ENCODE assay signal across 12 cellular contexts in genomic region chr20:33518071-33518470, GRCh38. TPM values are rescaled to one million over a fixed set of nuclear protein-coding genes. Genes with fewer than 3 reads are reported as not detected.
DNase-seq lines count a peak whose midpoint lies in the region; TF ChIP-seq lines count a peak whose summit lies in the region.
"Had no signal": no experiment of that assay in that cellular context is flagged by ENCODE, and none has a peak within 500 bp of the region (broad histone marks: within the 10 kb centered on the region; RNA-seq: fewer than 3 reads in every experiment).

No MANE protein-coding gene starts in this region.

- no peaks in the 10 kb centered on the region for H3K4me1 ChIP-seq in uterus

- peak overlapping the region; percentile 44 for H3K4me3 Mint-ChIP-seq in HFFc6
- H3K4me3 Mint-ChIP-seq: activated CD4-positive, alpha-beta T cell treated with anti-CD3 and anti-CD28 coated beads, Interleukin-2, amount 10 ng/mL, durations not matched to agents 7 days and 5 days had no signal

- H3K27me3 Mint-ChIP-seq in HFFc6 (ENCODE audit: insufficient read depth): no peaks in the 10 kb centered on the region
- H3K27me3 Mint-ChIP-seq: activated CD4-positive, alpha-beta T cell treated with anti-CD3 and anti-CD28 coated beads, Interleukin-2, amount 10 ng/mL, durations not matched to agents 7 days and 5 days had no signal

- TF ChIP-seq POLR2A in uterus (IDR thresholded peaks at IDR 0.05): no peak

- H3K36me3 ChIP-seq in kidney epithelial cell (ENCODE audit: control insufficient read depth, insufficient read depth, low read length) (no peaks in the 10 kb centered on the region), uterus (no peaks in the 10 kb centered on the region)

- no peaks in the 10 kb centered on the region for H3K9me3 Mint-ChIP-seq in HFFc6
- H3K9me3 Mint-ChIP-seq: activated CD4-positive, alpha-beta T cell treated with anti-CD3 and anti-CD28 coated beads, Interleukin-2, amount 10 ng/mL, durations not matched to agents 7 days and 5 days had no signal

- intact Hi-C loops in uterus (cut with DNase I; ENCODE audit: low total_unique reads): no loop called here

- H3K27ac Mint-ChIP-seq in HFFc6: peak overlapping the region; percentile 76
- H3K27ac Mint-ChIP-seq: activated CD4-positive, alpha-beta T cell treated with anti-CD3 and anti-CD28 coated beads, Interleukin-2, amount 10 ng/mL, durations not matched to agents 7 days and 5 days had no signal

- H3K9me3 ChIP-seq in uterus: no peaks in the 10 kb centered on the region
- H3K9me3 ChIP-seq: BLaER1 treated with 17β-estradiol and CSF1 and Interleukin-3, amounts not matched to agents 10 nM and 100 nM had no signal

- no peaks in the 10 kb centered on the region for H3K36me3 Mint-ChIP-seq in HFFc6 (ENCODE audit: low read depth)

- TF ChIP-seq CTCF in HFFc6 (IDR thresholded peaks at IDR 0.05) (no peak), astrocyte of the cerebellum (IDR thresholded peaks at IDR 0.05; ENCODE audit: low read depth, low read length, missing control alignments) (no peak), kidney epithelial cell (IDR thresholded peaks at IDR 0.05; ENCODE audit: insufficient read depth, low read length, poor library complexity, severe bottlenecking) (no peak), uterus (IDR thresholded peaks at IDR 0.05) (no peak)

- H3K27me3 ChIP-seq in kidney epithelial cell (ENCODE audit: control insufficient read depth, insufficient read depth, low read length): no peaks in the 10 kb centered on the region
- H3K27me3 ChIP-seq in uterus: no peaks in the 10 kb centered on the region
- H3K27me3 ChIP-seq: BLaER1 treated with 17β-estradiol and CSF1 and Interleukin-3, amounts not matched to agents 10 nM and 100 nM had no signal

- in situ Hi-C loops in ACHN (cut with HindIII; ENCODE audit: low pct_ligation_motif_present, low pct_unique_long_range_greater_than_20kb, low sequenced_read_pairs) (no loop called here), astrocyte of the cerebellum (cut with HindIII; ENCODE audit: low sequenced_read_pairs) (no loop called here)

- H3K4me1 Mint-ChIP-seq in HFFc6 (ENCODE audit: low read depth): peaks cover 22% of the 10 kb centered on the region

- DNase-seq in ACHN: peak; percentile 83
- DNase-seq in HFFc6: peak; percentile 69
- peak; percentile 64 for DNase-seq in astrocyte of the cerebellum (ENCODE audit: low read depth)
- DNase-seq in kidney epithelial cell (ENCODE audit: low read depth): peak; percentile 82
- no peak for DNase-seq in SIG-M5 treated with dmso at 0.1 percent for 504 hours (lab: John Stamatoyannopoulos, UW; ENCODE audit: unreplicated experiment)
- DNase-seq in uterus: no peak
- DNase-seq in ureter (ENCODE audit: low spot score): no peak
- DNase-seq in NCI-H2227 treated with DMSO at 0.1 percent for 48 hours (lab: John Stamatoyannopoulos, UW): no peak
- DNase-seq: activated CD4-positive, alpha-beta T cell treated with anti-CD3 and anti-CD28 coated beads, Interleukin-2, amount 10 ng/mL, durations not matched to agents 7 days and 5 days; amygdala; NCI-H187 treated with DMSO at 0.1 percent for 48 hours had no signal

- no peak overlapping the region for H3K27ac ChIP-seq in uterus
- H3K27ac ChIP-seq: BLaER1 treated with 17β-estradiol and CSF1 and Interleukin-3, amounts not matched to agents 10 nM and 100 nM had no signal

- no peak overlapping the region for H3K4me3 ChIP-seq in astrocyte of the cerebellum (ENCODE audit: low read depth, low read length)
- no peak overlapping the region for H3K4me3 ChIP-seq in kidney epithelial cell (ENCODE audit: low read depth, low read length)
- H3K4me3 ChIP-seq in uterus: no peak overlapping the region
- H3K4me3 ChIP-seq: BLaER1 treated with 17β-estradiol and CSF1 and Interleukin-3, amounts not matched to agents 10 nM and 100 nM had no signal

RNA-seq across cellular contexts. Expression of gene CBFA2T2, which starts 28.2 kb away (rescaled TPM):
- total RNA-seq in HFFc6 (2021; fragmentation: NEBNext Ultra II Directional; extraction: Animal tissue kit (Norgen Biotek cat#: 25700)): 1 to 10 TPM; 7.0 to 9.1 (median 8.0) TPM
- total RNA-seq in kidney epithelial cell (11.6 and 13.4 TPM in 2 replicates), uterus (10 to 100 TPM; 13.6 to 32.4 (median 24.3) TPM), ureter (20.7 TPM)

Comparison
In these comparisons a context has a peak if more than half of its experiments do, and no peak if none do; other contexts are left out.
1. DNase-seq: peak in ACHN (single experiment), HFFc6 (single experiment), astrocyte of the cerebellum (single experiment) and kidney epithelial cell (single experiment); none in SIG-M5 treated with dmso at 0.1 percent for 504 hours (single experiment), uterus (0 of 2), ureter (single experiment) and NCI-H2227 treated with DMSO at 0.1 percent for 48 hours (single experiment).